1 cellular context compared by ENCODE assay signal in genomic region chr2:53018830-53019425, GRCh38.
TF ChIP-seq lines count a peak whose summit lies in the region.

No MANE protein-coding gene starts in this region.

TF ChIP-seq in GM12878, 131 proteins besides CTCF, POLR2A, EP300 and RAD21 (continued from another document):
- TF ChIP-seq REST (IDR thresholded peaks at IDR 0.05; ENCODE audit: low read depth, low read length) (no peak), ZNF622 (IDR thresholded peaks at IDR 0.05) (no peak), STAT3 (IDR thresholded peaks at IDR 0.05; ENCODE audit: low read depth, low read length) (no peak)
TF ChIP-seq in GM12878: peak in this region for 0.
